12 cellular contexts compared by ENCODE assay signal in genomic region chr20:9294081-9294480, GRCh38.
A peak's percentile ranks its signal among the peaks of the same experiment; 100 is the strongest.
DNase-seq lines count a peak whose midpoint lies in the region; ATAC-seq and TF ChIP-seq lines count a peak whose summit lies in the region.
"Had no signal": no experiment of that assay in that cellular context is flagged by ENCODE, and none has a peak within 500 bp of the region (broad histone marks: within the 10 kb centered on the region; RNA-seq: fewer than 3 reads in every experiment).

No MANE protein-coding gene starts in this region.

- H3K9me2 ChIP-seq in hepatocyte (replicated peaks; ENCODE audit: insufficient read depth), result no peaks in the 10 kb centered on the region

- TF ChIP-seq CTCF in astrocyte of the cerebellum (IDR thresholded peaks at IDR 0.05; ENCODE audit: low read depth, low read length, missing control alignments) (no peak), hepatocyte (IDR thresholded peaks at IDR 0.05; ENCODE audit: poor library complexity) (no peak)

- no peak overlapping the region for H3K27ac ChIP-seq in hepatocyte
- H3K27ac ChIP-seq: tibial nerve had no signal

- in situ Hi-C loops in astrocyte of the cerebellum (cut with HindIII; ENCODE audit: low sequenced_read_pairs), result loop anchor here (5.0 kb wide), 1 partner anchor 38 kb away; no protein-coding TSS in a partner anchor

- H2AFZ ChIP-seq in hepatocyte, result no peak overlapping the region

- no peaks in the 10 kb centered on the region for H3K4me1 ChIP-seq in hepatocyte (ENCODE audit: insufficient read depth)

- H3K9me3 ChIP-seq in hepatocyte (ENCODE audit: low read depth), result no peaks in the 10 kb centered on the region
- H3K9me3 ChIP-seq: tibial nerve had no signal

- no peaks in the 10 kb centered on the region for H4K20me1 ChIP-seq in hepatocyte (ENCODE audit: insufficient read depth, poor library complexity, severe bottlenecking)

- DNase-seq in AG08395 (ENCODE audit: low spot score) (peak; percentile 46), astrocyte of the cerebellum (ENCODE audit: low read depth) (peak; percentile 22), hepatocyte (ENCODE audit: low spot score) (peak; percentile 13), NCI-H1092 treated with DMSO at 0.1 percent for 48 hours (lab: John Stamatoyannopoulos, UW) (no peak), SW480 (ENCODE audit: low spot score) (no peak), HEK293T (ENCODE audit: extremely low spot score) (no peak)
- DNase-seq: DMS53, GOT3, NCI-H2171 treated with DMSO at 0.1 percent for 48 hours had no signal

- H3K4me3 ChIP-seq in astrocyte of the cerebellum (ENCODE audit: low read depth, low read length) (no peak overlapping the region), hepatocyte (no peak overlapping the region)
- H3K4me3 ChIP-seq: tibial nerve had no signal

- no peaks in the 10 kb centered on the region for H3K27me3 ChIP-seq in hepatocyte
- H3K27me3 ChIP-seq: tibial nerve had no signal

- POLR2A ChIA-PET in HEK293T (lab: Yijun Ruan, JAX), result no interaction called here

- H3K36me3 ChIP-seq in hepatocyte (replicated peaks; ENCODE audit: insufficient read depth, low read depth), result no peaks in the 10 kb centered on the region
- H3K36me3 ChIP-seq: tibial nerve had no signal

- no peak overlapping the region for H3K4me2 ChIP-seq in hepatocyte

- CTCF ChIA-PET in HEK293T (lab: Yijun Ruan, JAX), result no interaction called here

- no peaks in the 10 kb centered on the region for H3K79me2 ChIP-seq in hepatocyte

- ATAC-seq in HG03565 (IDR thresholded peaks at IDR 0.05; ENCODE audit: unreplicated experiment) (peak; percentile 49), GM21360 (IDR thresholded peaks at IDR 0.05; ENCODE audit: unreplicated experiment) (no peak)

TF ChIP-seq in HEK293T, 16 proteins besides CTCF, POLR2A, EP300 and RAD21:
- TF ChIP-seq FOXM1 (IDR thresholded peaks at IDR 0.05; ENCODE audit: borderline replicate concordance), result no peak
- no peak for TF ChIP-seq PKNOX1 (IDR thresholded peaks at IDR 0.05)
- TF ChIP-seq LEF1 (IDR thresholded peaks at IDR 0.05; ENCODE audit: borderline replicate concordance), result no peak
- TF ChIP-seq NFRKB (IDR thresholded peaks at IDR 0.05), result no peak
- no peak for TF ChIP-seq CTBP1 (IDR thresholded peaks at IDR 0.05; ENCODE audit: borderline replicate concordance)
- TF ChIP-seq ARNT (IDR thresholded peaks at IDR 0.05), result no peak
- TF ChIP-seq FOXA1 (IDR thresholded peaks at IDR 0.05), result no peak
- no peak for TF ChIP-seq ZNF384 (IDR thresholded peaks at IDR 0.05)
- TF ChIP-seq BHLHE40 (IDR thresholded peaks at IDR 0.05; ENCODE audit: borderline replicate concordance), result no peak
- no peak for TF ChIP-seq SP1 (IDR thresholded peaks at IDR 0.05)
- TF ChIP-seq SUZ12 (IDR thresholded peaks at IDR 0.05), result no peak
- TF ChIP-seq ELF4 (IDR thresholded peaks at IDR 0.05), result no peak
- no peak for TF ChIP-seq TARDBP (IDR thresholded peaks at IDR 0.05)
- TF ChIP-seq FOXK2 (IDR thresholded peaks at IDR 0.05), result no peak
- no peak for TF ChIP-seq L3MBTL2 (conservative IDR thresholded peaks at IDR 0.05)
TF ChIP-seq in HEK293T: peak in this region for 0.

Comparison
In these comparisons a context has a peak if more than half of its experiments do, and no peak if none do; other contexts are left out.
1. DNase-seq: peak in AG08395 (single experiment), astrocyte of the cerebellum (single experiment) and hepatocyte (single experiment); none in NCI-H1092 treated with DMSO at 0.1 percent for 48 hours (single experiment), SW480 (single experiment) and HEK293T (single experiment).